Comparison of ENCODE assay signal across 1 cellular context in genomic region chr19:38922482-38922881, GRCh38.
TF ChIP-seq lines count a peak whose summit lies in the region.

No MANE protein-coding gene starts in this region.

TF ChIP-seq in IMR-90, 13 proteins besides CTCF, POLR2A, EP300 and RAD21:
- no peak for TF ChIP-seq MXI1 (IDR thresholded peaks at IDR 0.05; ENCODE audit: borderline replicate concordance, low read depth, low read length)
- TF ChIP-seq CHD1 (IDR thresholded peaks at IDR 0.05; ENCODE audit: low read depth, low read length), result no peak
- TF ChIP-seq CEBPB (IDR thresholded peaks at IDR 0.05; ENCODE audit: low read depth, low read length), result no peak
- no peak for TF ChIP-seq NFE2L2 (IDR thresholded peaks at IDR 0.05; ENCODE audit: low read depth, low read length)
- TF ChIP-seq ELK1 (IDR thresholded peaks at IDR 0.05; ENCODE audit: borderline replicate concordance, low read depth, low read length), result no peak
- no peak for TF ChIP-seq BHLHE40 (IDR thresholded peaks at IDR 0.05; ENCODE audit: low read depth, low read length)
- TF ChIP-seq, protein P1, sequence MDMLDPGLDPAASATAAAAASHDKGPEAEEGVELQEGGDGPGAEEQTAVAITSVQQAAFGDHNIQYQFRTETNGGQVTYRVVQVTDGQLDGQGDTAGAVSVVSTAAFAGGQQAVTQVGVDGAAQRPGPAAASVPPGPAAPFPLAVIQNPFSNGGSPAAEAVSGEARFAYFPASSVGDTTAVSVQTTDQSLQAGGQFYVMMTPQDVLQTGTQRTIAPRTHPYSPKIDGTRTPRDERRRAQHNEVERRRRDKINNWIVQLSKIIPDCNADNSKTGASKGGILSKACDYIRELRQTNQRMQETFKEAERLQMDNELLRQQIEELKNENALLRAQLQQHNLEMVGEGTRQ (IDR thresholded peaks at IDR 0.05; ENCODE audit: low read depth, low read length), result no peak
- TF ChIP-seq SMC3 (IDR thresholded peaks at IDR 0.05; ENCODE audit: low read depth, low read length), result no peak
- no peak for TF ChIP-seq RFX5 (IDR thresholded peaks at IDR 0.05; ENCODE audit: low read depth, low read length)
- no peak for TF ChIP-seq FOS (IDR thresholded peaks at IDR 0.05; ENCODE audit: low read depth, low read length)
- no peak for TF ChIP-seq MAFK (IDR thresholded peaks at IDR 0.05; ENCODE audit: low read depth, low read length)
- TF ChIP-seq RCOR1 (IDR thresholded peaks at IDR 0.05; ENCODE audit: insufficient replicate concordance, low read length), result no peak
- TF ChIP-seq MAZ (IDR thresholded peaks at IDR 0.05; ENCODE audit: borderline replicate concordance, low read depth, low read length), result no peak
